Comparison of ENCODE assay signal across 14 cellular contexts in genomic region chr9:127720031-127720864, GRCh38. TPM values are rescaled to one million over a fixed set of nuclear protein-coding genes. Genes with fewer than 3 reads are reported as not detected.
DNase-seq lines count a peak whose midpoint lies in the region; ATAC-seq, FAIRE-seq and TF ChIP-seq lines count a peak whose summit lies in the region.
"Had no signal": no experiment of that assay in that cellular context is flagged by ENCODE, and none has a peak within 500 bp of the region (broad histone marks: within the 10 kb centered on the region; RNA-seq: fewer than 3 reads in every experiment).

No MANE protein-coding gene starts in this region.

- no peak overlapping the region for H3K4me3 ChIP-seq in HepG2 (replicated peaks in 1 of 3; ENCODE audit: insufficient read depth in 1 of 3, low read depth in 2 of 3, low read length in 3 of 3)
- no peak overlapping the region for H3K4me3 ChIP-seq in right lobe of liver
- H3K4me3 ChIP-seq: right atrium auricular region had no signal

- FAIRE-seq in HepG2 (lab: Jason Lieb, UNC) = no peak
- FAIRE-seq in urothelium cell line (lab: Jason Lieb, UNC) = peak; percentile 52

- H3K4me1 ChIP-seq in HepG2 (ENCODE audit: insufficient read depth, low read length) = peaks cover 25% of the 10 kb centered on the region
- peaks cover 0 to 5% (median 0%) of the 10 kb centered on the region in 4 donors for H3K4me1 ChIP-seq in right lobe of liver

- no TSS peak for BruUV-seq in HepG2 (replicated peaks; lab: Mats Ljungman, UMichigan)

- no peak overlapping the region for H3K9ac ChIP-seq in HepG2 (ENCODE audit: insufficient read depth, low read depth, low read length)

- no peak for TF ChIP-seq POLR2A in HepG2 (IDR thresholded peaks at IDR 0.05; ENCODE audit: insufficient read depth in 1 of 2, low read depth in 2 of 2, low read length in 2 of 2)
- TF ChIP-seq POLR2A in right lobe of liver (IDR thresholded peaks at IDR 0.05) = no peak

- H3K9me3 ChIP-seq in HepG2 (ENCODE audit: low read length) (no peaks in the 10 kb centered on the region), right lobe of liver (no peaks in the 10 kb centered on the region), T-helper 17 cell (ENCODE audit: control insufficient read depth, low read length, poor library complexity, severe bottlenecking) (no peaks in the 10 kb centered on the region)
- H3K9me3 ChIP-seq: right atrium auricular region had no signal

- no peak overlapping the region for H2AFZ ChIP-seq in HepG2 (ENCODE audit: low read length)

- no peak for TF ChIP-seq CTCF in HepG2 (CRISPR knock-in tag; IDR thresholded peaks at IDR 0.05)
- no peak for TF ChIP-seq CTCF in right lobe of liver (IDR thresholded peaks at IDR 0.05)

- H3K27me3 Mint-ChIP-seq in T-helper 17 cell = peaks cover 6% of the 10 kb centered on the region
- H3K27me3 Mint-ChIP-seq in central memory CD8-positive, alpha-beta T cell = no peaks in the 10 kb centered on the region

- no peaks in the 10 kb centered on the region for H3K79me2 ChIP-seq in HepG2 (ENCODE audit: insufficient read depth, low read length)

- 45% methylated on average over 5 of the region's 12 CpGs for WGBS in HepG2 (ENCODE audit: low lambda C conversion rate)
- 72% methylated on average over 6 of the region's 12 CpGs for WGBS in right lobe of liver (ENCODE audit: insufficient coverage, low coverage, low lambda C conversion rate, missing lambda C conversion rate)

- H3K9me3 Mint-ChIP-seq in central memory CD8-positive, alpha-beta T cell = no peaks in the 10 kb centered on the region
- H3K9me3 Mint-ChIP-seq: H9, WTC11 had no signal

- CTCF ChIA-PET in HepG2 (lab: Yijun Ruan, JAX; ENCODE audit: low intra/inter-chr PET ratio, low total read pairs) = no interaction called here

- DNase-seq in HepG2 (ENCODE audit: low spot score) (no peak), right lobe of liver (no peak), T-helper 17 cell (no peak), urothelium cell line (ENCODE audit: low spot score) (no peak), retina (no peak)
- DNase-seq in central memory CD8-positive, alpha-beta T cell (ENCODE audit: low spot score in 2 of 2) = peak in 1 of 2 donors; percentile 34
- DNase-seq: H9; stimulated activated CD4-positive, alpha-beta T cell treated with anti-CD3 and anti-CD28 coated beads, Interleukin-4, amount 100 ng/mL, for 4 hours had no signal

- H3K36me3 ChIP-seq in HepG2 (replicated peaks in 1 of 2; ENCODE audit: control insufficient read depth in 1 of 2, insufficient read depth in 2 of 2, low read length in 2 of 2) (no peaks in the 10 kb centered on the region), right lobe of liver (no peaks in the 10 kb centered on the region)
- H3K36me3 ChIP-seq: right atrium auricular region had no signal

- H3K4me2 ChIP-seq in HepG2 (ENCODE audit: low read depth, low read length) = no peak overlapping the region

- H3K27ac ChIP-seq in HepG2 (ENCODE audit: extremely low read length, insufficient read depth, low read length) (no peak overlapping the region), right lobe of liver (no peak overlapping the region)
- H3K27ac ChIP-seq: right atrium auricular region had no signal

- peak overlapping the region; percentile 76 for H3K4me3 Mint-ChIP-seq in T-helper 17 cell
- H3K4me3 Mint-ChIP-seq in central memory CD8-positive, alpha-beta T cell = peak overlapping the region; percentile 73
- H3K4me3 Mint-ChIP-seq: H9, WTC11 had no signal

- ATAC-seq in HepG2 = no peak
- no peak for ATAC-seq in right lobe of liver
- ATAC-seq in T-helper 17 cell = no peak
- peak; percentile 12 for ATAC-seq in central memory CD8-positive, alpha-beta T cell (replicated peaks; ENCODE audit: extremely low read depth, poor library complexity, severe bottlenecking)
- ATAC-seq in HG03025 (IDR thresholded peaks at IDR 0.05; ENCODE audit: low FRiP score, unreplicated experiment) = no peak
- no peak for ATAC-seq in GM21786 (IDR thresholded peaks at IDR 0.05; ENCODE audit: unreplicated experiment)
- ATAC-seq: WTC11 had no signal

- peaks cover 26% of the 10 kb centered on the region for H3K4me1 Mint-ChIP-seq in T-helper 17 cell
- peaks cover 42% of the 10 kb centered on the region for H3K4me1 Mint-ChIP-seq in central memory CD8-positive, alpha-beta T cell

- H4K20me1 ChIP-seq in HepG2 (ENCODE audit: insufficient read depth, low read length) = no peaks in the 10 kb centered on the region

- POLR2A ChIA-PET in HepG2 (lab: Yijun Ruan, JAX) = no interaction called here

- intact Hi-C loops in HepG2 (cut with micrococcal nuclease; ENCODE audit: unreplicated experiment) (loop anchor here (10.0 kb wide), 1 partner anchor 215 kb away; no protein-coding TSS in a partner anchor), right lobe of liver (cut with DNase I) (loop anchor here in 1 of 2 donors (10.0 kb wide), 1 partner anchor 215 kb away; no protein-coding TSS in a partner anchor)

- H3K27ac Mint-ChIP-seq in T-helper 17 cell = peak overlapping the region; percentile 92
- peak overlapping the region; percentile 92 for H3K27ac Mint-ChIP-seq in central memory CD8-positive, alpha-beta T cell (ENCODE audit: low read depth)
- H3K27ac Mint-ChIP-seq: WTC11 had no signal

- H3K27me3 ChIP-seq in HepG2 (ENCODE audit: control insufficient read depth in 1 of 2, insufficient read depth in 2 of 2, low read length in 2 of 2) (peaks cover 0 to 6% of the 10 kb centered on the region in 2 experiments; a peak in 2 of 5 replicates), right lobe of liver (no peaks in the 10 kb centered on the region)
- H3K27me3 ChIP-seq: right atrium auricular region had no signal

- H3K36me3 Mint-ChIP-seq in T-helper 17 cell (ENCODE audit: low read depth) = peaks cover 3% of the 10 kb centered on the region
- peaks cover 15% of the 10 kb centered on the region for H3K36me3 Mint-ChIP-seq in central memory CD8-positive, alpha-beta T cell (ENCODE audit: insufficient read depth)
- H3K36me3 Mint-ChIP-seq: WTC11 had no signal

- TF ChIP-seq RAD21 in HepG2 (CRISPR knock-in tag; IDR thresholded peaks at IDR 0.05) = no peak

- in situ Hi-C loops in HepG2 (cut with HindIII; ENCODE audit: extremely low pct_ligation_motif_present, low pct_unique_long_range_greater_than_20kb) = no loop called here

- no peak for TF ChIP-seq EP300 in HepG2 (IDR thresholded peaks at IDR 0.05; ENCODE audit: low read depth in 2 of 2, low read length in 2 of 2)
- no peak for TF ChIP-seq EP300 in HepG2 (CRISPR knock-in tag; IDR thresholded peaks at IDR 0.05; ENCODE audit: borderline replicate concordance)

RNA-seq across cellular contexts. Expression of gene TTC16, which starts 4.4 kb away (rescaled TPM):
- total RNA-seq in HepG2 (2016; rRNA removed; fragmentation: Illumina TruSeq; extraction: Trizol) (not detected in 2 replicates), right lobe of liver (under 1 TPM in 2 of 6 experiments, not detected in 4; 0.05 to 0.12 TPM), T-helper 17 cell (1 to 10 TPM; 3.7 to 4.3 TPM)
- total RNA-seq in HepG2 (2016; cell fraction: cytosol; rRNA removed; fragmentation: Illumina TruSeq; extraction: Trizol; ENCODE audit: low read depth) = not detected in 2 replicates
- not detected in 2 replicates for total RNA-seq in HepG2 (2016; cell fraction: insoluble cytoplasmic fraction; rRNA removed; fragmentation: Illumina TruSeq; extraction: Trizol)
- not detected in 2 replicates for total RNA-seq in HepG2 (2016; cell fraction: membrane; rRNA removed; fragmentation: Illumina TruSeq; extraction: Trizol)
- not detected in 2 replicates for total RNA-seq in HepG2 (2016; cell fraction: nucleus; rRNA removed; fragmentation: Illumina TruSeq; extraction: Trizol)
- not detected in 2 replicates for polyA plus RNA-seq in HepG2 (2011; rRNA removed)
- polyA plus RNA-seq in HepG2 (2011; cell fraction: cytosol; rRNA removed) = 0.03 TPM in 1 of 2 replicates, not detected in the other
- 0.08 TPM in 1 of 2 replicates, not detected in the other for polyA plus RNA-seq in HepG2 (2011; cell fraction: nucleus; rRNA removed)
- polyA plus RNA-seq in HepG2 (2012) = not detected in 2 replicates
- not detected in 2 replicates for polyA plus RNA-seq in HepG2 (2016; cell fraction: cytosol; fragmentation: Illumina TruSeq; extraction: Trizol; ENCODE audit: low read depth)
- not detected in 2 replicates for polyA plus RNA-seq in HepG2 (2016; cell fraction: insoluble cytoplasmic fraction; fragmentation: Illumina TruSeq; extraction: Trizol; ENCODE audit: low read depth)
- 0.09 TPM in 1 of 2 replicates, not detected in the other for polyA plus RNA-seq in HepG2 (2016; cell fraction: membrane; fragmentation: Illumina TruSeq; extraction: Trizol; ENCODE audit: low read depth)
- not detected in 2 replicates for polyA plus RNA-seq in HepG2 (2016; cell fraction: nucleus; fragmentation: Illumina TruSeq; extraction: Trizol; ENCODE audit: insufficient read depth, low read depth)
- 0.72 TPM in 1 of 2 replicates, not detected in the other for polyA minus RNA-seq in HepG2 (2011; rRNA and poly(A)+ RNA removed; ENCODE audit: low replicate concordance)
- polyA minus RNA-seq in HepG2 (2011; cell fraction: cytosol; rRNA and poly(A)+ RNA removed) = not detected in 2 replicates
- not detected in 2 replicates for polyA minus RNA-seq in HepG2 (2011; cell fraction: nucleus; rRNA and poly(A)+ RNA removed)
- total RNA-seq: cerebellum, H9, WTC11 had no signal

RNA-seq across cellular contexts. Expression of gene PTRH1, which starts 4.8 kb away (rescaled TPM):
- total RNA-seq in HepG2 (2016; rRNA removed; fragmentation: Illumina TruSeq; extraction: Trizol) = 7.6 and 10.4 TPM in 2 replicates
- 3.7 and 4.7 TPM in 2 replicates for total RNA-seq in HepG2 (2016; cell fraction: cytosol; rRNA removed; fragmentation: Illumina TruSeq; extraction: Trizol; ENCODE audit: low read depth)
- total RNA-seq in HepG2 (2016; cell fraction: insoluble cytoplasmic fraction; rRNA removed; fragmentation: Illumina TruSeq; extraction: Trizol) = 9.5 and 11.7 TPM in 2 replicates
- 3.7 and 4.4 TPM in 2 replicates for total RNA-seq in HepG2 (2016; cell fraction: membrane; rRNA removed; fragmentation: Illumina TruSeq; extraction: Trizol)
- total RNA-seq in HepG2 (2016; cell fraction: nucleus; rRNA removed; fragmentation: Illumina TruSeq; extraction: Trizol) = 3.4 and 3.9 TPM in 2 replicates
- polyA plus RNA-seq in HepG2 (2011; rRNA removed) = 4.0 and 5.4 TPM in 2 replicates
- polyA plus RNA-seq in HepG2 (2011; cell fraction: cytosol; rRNA removed) = 5.4 and 8.9 TPM in 2 replicates
- polyA plus RNA-seq in HepG2 (2011; cell fraction: nucleus; rRNA removed) = 6.0 and 7.2 TPM in 2 replicates
- polyA plus RNA-seq in HepG2 (2012) = 3.0 and 3.2 TPM in 2 replicates
- polyA plus RNA-seq in HepG2 (2016; cell fraction: cytosol; fragmentation: Illumina TruSeq; extraction: Trizol; ENCODE audit: low read depth) = 3.5 and 3.9 TPM in 2 replicates
- polyA plus RNA-seq in HepG2 (2016; cell fraction: insoluble cytoplasmic fraction; fragmentation: Illumina TruSeq; extraction: Trizol; ENCODE audit: low read depth) = 8.4 and 8.9 TPM in 2 replicates
- polyA plus RNA-seq in HepG2 (2016; cell fraction: membrane; fragmentation: Illumina TruSeq; extraction: Trizol; ENCODE audit: low read depth) = 3.9 and 4.4 TPM in 2 replicates
- polyA plus RNA-seq in HepG2 (2016; cell fraction: nucleus; fragmentation: Illumina TruSeq; extraction: Trizol; ENCODE audit: insufficient read depth, low read depth) = 6.4 and 9.2 TPM in 2 replicates
- 5.1 and 17.9 TPM in 2 replicates for polyA minus RNA-seq in HepG2 (2011; rRNA and poly(A)+ RNA removed; ENCODE audit: low replicate concordance)
- 1.8 and 1.9 TPM in 2 replicates for polyA minus RNA-seq in HepG2 (2011; cell fraction: cytosol; rRNA and poly(A)+ RNA removed)
- polyA minus RNA-seq in HepG2 (2011; cell fraction: nucleus; rRNA and poly(A)+ RNA removed) = 1.9 and 3.9 TPM in 2 replicates
- total RNA-seq in right lobe of liver = 10 to 100 TPM in 2 of 6 experiments, 1 to 10 TPM in 4; 4.8 to 21.2 (median 6.8) TPM
- total RNA-seq in T-helper 17 cell = 1 to 10 TPM; 6.6 to 6.7 TPM

RNA-seq across cellular contexts. Expression of gene CFAP157, which starts 13.5 kb away (rescaled TPM):
- total RNA-seq in HepG2 (2016; rRNA removed; fragmentation: Illumina TruSeq; extraction: Trizol) (not detected in 2 replicates), right lobe of liver (under 1 TPM in 1 of 6 experiments, not detected in 5; 0.10 TPM), T-helper 17 cell (under 1 TPM in 1 of 2 donors, not detected in 1; 0.27 TPM)
- 0.09 TPM in 1 of 2 replicates, not detected in the other for total RNA-seq in HepG2 (2016; cell fraction: cytosol; rRNA removed; fragmentation: Illumina TruSeq; extraction: Trizol; ENCODE audit: low read depth)
- 0.11 TPM in 1 of 2 replicates, not detected in the other for total RNA-seq in HepG2 (2016; cell fraction: insoluble cytoplasmic fraction; rRNA removed; fragmentation: Illumina TruSeq; extraction: Trizol)
- total RNA-seq in HepG2 (2016; cell fraction: membrane; rRNA removed; fragmentation: Illumina TruSeq; extraction: Trizol) = not detected in 2 replicates
- total RNA-seq in HepG2 (2016; cell fraction: nucleus; rRNA removed; fragmentation: Illumina TruSeq; extraction: Trizol) = not detected in 2 replicates
- polyA plus RNA-seq in HepG2 (2011; rRNA removed) = 0.07 TPM in 1 of 2 replicates, not detected in the other
- 0.03 TPM in 1 of 2 replicates, not detected in the other for polyA plus RNA-seq in HepG2 (2011; cell fraction: cytosol; rRNA removed)
- 0.24 and 0.47 TPM in 2 replicates for polyA plus RNA-seq in HepG2 (2011; cell fraction: nucleus; rRNA removed)
- 0.15 and 0.28 TPM in 2 replicates for polyA plus RNA-seq in HepG2 (2012)
- polyA plus RNA-seq in HepG2 (2016; cell fraction: cytosol; fragmentation: Illumina TruSeq; extraction: Trizol; ENCODE audit: low read depth) = not detected in 2 replicates
- not detected in 2 replicates for polyA plus RNA-seq in HepG2 (2016; cell fraction: insoluble cytoplasmic fraction; fragmentation: Illumina TruSeq; extraction: Trizol; ENCODE audit: low read depth)
- not detected in 2 replicates for polyA plus RNA-seq in HepG2 (2016; cell fraction: membrane; fragmentation: Illumina TruSeq; extraction: Trizol; ENCODE audit: low read depth)
- not detected in 2 replicates for polyA plus RNA-seq in HepG2 (2016; cell fraction: nucleus; fragmentation: Illumina TruSeq; extraction: Trizol; ENCODE audit: insufficient read depth, low read depth)
- polyA minus RNA-seq in HepG2 (2011; rRNA and poly(A)+ RNA removed; ENCODE audit: low replicate concordance) = not detected in 2 replicates
- not detected in 2 replicates for polyA minus RNA-seq in HepG2 (2011; cell fraction: cytosol; rRNA and poly(A)+ RNA removed)
- polyA minus RNA-seq in HepG2 (2011; cell fraction: nucleus; rRNA and poly(A)+ RNA removed) = 0.12 TPM in 1 of 2 replicates, not detected in the other
- total RNA-seq: right atrium auricular region had no signal
- polyA plus RNA-seq: BJ had no signal

RNA-seq across cellular contexts. Expression of gene TOR2A, which starts 14.8 kb away (rescaled TPM):
- 5.5 and 7.2 TPM in 2 replicates for total RNA-seq in HepG2 (2016; rRNA removed; fragmentation: Illumina TruSeq; extraction: Trizol)
- total RNA-seq in HepG2 (2016; cell fraction: cytosol; rRNA removed; fragmentation: Illumina TruSeq; extraction: Trizol; ENCODE audit: low read depth) = 5.2 and 7.3 TPM in 2 replicates
- 4.5 and 7.9 TPM in 2 replicates for total RNA-seq in HepG2 (2016; cell fraction: insoluble cytoplasmic fraction; rRNA removed; fragmentation: Illumina TruSeq; extraction: Trizol)
- 7.9 and 11.8 TPM in 2 replicates for total RNA-seq in HepG2 (2016; cell fraction: membrane; rRNA removed; fragmentation: Illumina TruSeq; extraction: Trizol)
- 6.0 and 8.4 TPM in 2 replicates for total RNA-seq in HepG2 (2016; cell fraction: nucleus; rRNA removed; fragmentation: Illumina TruSeq; extraction: Trizol)
- polyA plus RNA-seq in HepG2 (2011; rRNA removed) = 3.5 and 4.9 TPM in 2 replicates
- polyA plus RNA-seq in HepG2 (2011; cell fraction: cytosol; rRNA removed) = 3.9 and 7.0 TPM in 2 replicates
- 10.9 and 13.2 TPM in 2 replicates for polyA plus RNA-seq in HepG2 (2011; cell fraction: nucleus; rRNA removed)
- 3.9 and 5.6 TPM in 2 replicates for polyA plus RNA-seq in HepG2 (2012)
- 7.5 and 14.0 TPM in 2 replicates for polyA plus RNA-seq in HepG2 (2016; cell fraction: cytosol; fragmentation: Illumina TruSeq; extraction: Trizol; ENCODE audit: low read depth)
- polyA plus RNA-seq in HepG2 (2016; cell fraction: insoluble cytoplasmic fraction; fragmentation: Illumina TruSeq; extraction: Trizol; ENCODE audit: low read depth) = 8.1 and 8.2 TPM in 2 replicates
- polyA plus RNA-seq in HepG2 (2016; cell fraction: membrane; fragmentation: Illumina TruSeq; extraction: Trizol; ENCODE audit: low read depth) = 13.5 and 15.3 TPM in 2 replicates
- 15.9 and 17.9 TPM in 2 replicates for polyA plus RNA-seq in HepG2 (2016; cell fraction: nucleus; fragmentation: Illumina TruSeq; extraction: Trizol; ENCODE audit: insufficient read depth, low read depth)
- 5.5 and 15.6 TPM in 2 replicates for polyA minus RNA-seq in HepG2 (2011; rRNA and poly(A)+ RNA removed; ENCODE audit: low replicate concordance)
- polyA minus RNA-seq in HepG2 (2011; cell fraction: cytosol; rRNA and poly(A)+ RNA removed) = 3.2 and 3.6 TPM in 2 replicates
- 2.4 and 3.0 TPM in 2 replicates for polyA minus RNA-seq in HepG2 (2011; cell fraction: nucleus; rRNA and poly(A)+ RNA removed)
- total RNA-seq in right lobe of liver = 10 to 100 TPM in 2 of 6 experiments, 1 to 10 TPM in 4; 6.1 to 15.3 (median 7.7) TPM
- 10 to 100 TPM in 1 of 2 donors, 1 to 10 TPM in 1; 9.4 to 10.5 TPM for total RNA-seq in T-helper 17 cell

RNA-seq across cellular contexts. Expression of gene SH2D3C, which starts 58.2 kb away (rescaled TPM):
- total RNA-seq in HepG2 (2016; rRNA removed; fragmentation: Illumina TruSeq; extraction: Trizol) (not detected in 2 replicates), right lobe of liver (1 to 10 TPM; 1.7 to 5.6 (median 2.7) TPM), T-helper 17 cell (10 to 100 TPM; 15.9 to 27.2 TPM)
- total RNA-seq in HepG2 (2016; cell fraction: cytosol; rRNA removed; fragmentation: Illumina TruSeq; extraction: Trizol; ENCODE audit: low read depth) = not detected in 2 replicates
- not detected in 2 replicates for total RNA-seq in HepG2 (2016; cell fraction: insoluble cytoplasmic fraction; rRNA removed; fragmentation: Illumina TruSeq; extraction: Trizol)
- not detected in 2 replicates for total RNA-seq in HepG2 (2016; cell fraction: membrane; rRNA removed; fragmentation: Illumina TruSeq; extraction: Trizol)
- not detected in 2 replicates for total RNA-seq in HepG2 (2016; cell fraction: nucleus; rRNA removed; fragmentation: Illumina TruSeq; extraction: Trizol)
- not detected in 2 replicates for polyA plus RNA-seq in HepG2 (2011; rRNA removed)
- 0.03 TPM in 1 of 2 replicates, not detected in the other for polyA plus RNA-seq in HepG2 (2011; cell fraction: cytosol; rRNA removed)
- not detected in 2 replicates for polyA plus RNA-seq in HepG2 (2011; cell fraction: nucleus; rRNA removed)
- 0.19 TPM in 1 of 2 replicates, not detected in the other for polyA plus RNA-seq in HepG2 (2012)
- not detected in 2 replicates for polyA plus RNA-seq in HepG2 (2016; cell fraction: cytosol; fragmentation: Illumina TruSeq; extraction: Trizol; ENCODE audit: low read depth)
- not detected in 2 replicates for polyA plus RNA-seq in HepG2 (2016; cell fraction: insoluble cytoplasmic fraction; fragmentation: Illumina TruSeq; extraction: Trizol; ENCODE audit: low read depth)
- polyA plus RNA-seq in HepG2 (2016; cell fraction: membrane; fragmentation: Illumina TruSeq; extraction: Trizol; ENCODE audit: low read depth) = not detected in 2 replicates
- polyA plus RNA-seq in HepG2 (2016; cell fraction: nucleus; fragmentation: Illumina TruSeq; extraction: Trizol; ENCODE audit: insufficient read depth, low read depth) = not detected in 2 replicates
- polyA minus RNA-seq in HepG2 (2011; rRNA and poly(A)+ RNA removed; ENCODE audit: low replicate concordance) = 0.20 and 0.84 TPM in 2 replicates
- not detected in 2 replicates for polyA minus RNA-seq in HepG2 (2011; cell fraction: cytosol; rRNA and poly(A)+ RNA removed)
- not detected in 2 replicates for polyA minus RNA-seq in HepG2 (2011; cell fraction: nucleus; rRNA and poly(A)+ RNA removed)
